ENCODE assay signal across 24 cellular contexts in genomic region chr9:133689151-133689763, GRCh38. TPM values are rescaled to one million over a fixed set of nuclear protein-coding genes. Genes with fewer than 3 reads are reported as not detected.
A peak's percentile ranks its signal among the peaks of the same experiment; 100 is the strongest.
DNase-seq lines count a peak whose midpoint lies in the region; ATAC-seq, FAIRE-seq and TF ChIP-seq lines count a peak whose summit lies in the region.
"Had no signal": no experiment of that assay in that cellular context is flagged by ENCODE, and none has a peak within 500 bp of the region (broad histone marks: within the 10 kb centered on the region; RNA-seq: fewer than 3 reads in every experiment).

No MANE protein-coding gene starts in this region.

- no peak overlapping the region for H3K9ac ChIP-seq in K562 (ENCODE audit: insufficient read depth in 1 of 2, low read depth in 2 of 2, low read length in 2 of 2)

- DNase-seq in left cardiac atrium (peak; percentile 4), right atrium auricular region (ENCODE audit: low spot score) (no peak), K562 (ENCODE audit: extremely low read depth in 1 of 4, low spot score in 3 of 4) (no peak), lower lobe of right lung (peak; percentile 25), spleen (peak; percentile 36), DMS153 (lab: John Stamatoyannopoulos, UW) (no peak)
- DNase-seq: CD4-positive, CD25-positive, alpha-beta regulatory T cell; GOT3; Karpas-422; MV-4-11; NCI-H1105 treated with DMSO at 0.1 percent for 48 hours; NCI-H2029 treated with DMSO at 0.1 percent for 48 hours; NCI-H226; NCI-H510A treated with DMSO at 0.1 percent for 48 hours; NCI-H774; NK-92 treated with Interleukin-12 subunit alpha and Interleukin-12 subunit beta, amount 100 ng/mL, for 24 hours had no signal

- H3K27me3 ChIP-seq in right atrium auricular region (no peaks in the 10 kb centered on the region), K562 (ENCODE audit: control insufficient read depth in 2 of 2, insufficient read depth in 2 of 2, low read length in 2 of 2) (peaks cover 19 to 90% of the 10 kb centered on the region in 2 experiments; a peak in 4 of 5 replicates), lower lobe of right lung (ENCODE audit: low read depth) (no peaks in the 10 kb centered on the region), spleen (replicated peaks in 1 of 7) (peaks cover 0 to 2% (median 0%) of the 10 kb centered on the region in 7 donors)

- H3K4me1 ChIP-seq in right atrium auricular region: peaks cover 0 to 7% of the 10 kb centered on the region in 2 donors
- H3K4me1 ChIP-seq in K562 (replicated peaks in 1 of 2; ENCODE audit: control insufficient read depth in 2 of 2, insufficient read depth in 2 of 2, low read length in 2 of 2): peaks cover 0 to 4% of the 10 kb centered on the region in 2 experiments; a peak in 2 of 5 replicates
- H3K4me1 ChIP-seq in lower lobe of right lung: peaks cover 13% of the 10 kb centered on the region
- peaks cover 0 to 7% (median 2%) of the 10 kb centered on the region in 6 donors for H3K4me1 ChIP-seq in spleen

- POLR2A ChIA-PET in K562 (lab: Yijun Ruan, JAX): interaction anchor here (0.6 kb wide), 1 partner anchor 13 kb away, joined by 4 read pairs; no protein-coding TSS in a partner anchor

- CTCF ChIA-PET in K562 (lab: Yijun Ruan, JAX; ENCODE audit: low intra/inter-chr PET ratio): no interaction called here

- ATAC-seq in left cardiac atrium: no peak
- ATAC-seq in K562: no peak
- no peak for ATAC-seq in lower lobe of right lung
- ATAC-seq in GM19351 (IDR thresholded peaks at IDR 0.05; ENCODE audit: unreplicated experiment): no peak
- ATAC-seq: HCT116 had no signal

- WGBS in K562 (ENCODE audit: insufficient coverage, low coverage, missing lambda C conversion rate): 2% methylated on average over 9 of the region's 10 CpGs
- WGBS in spleen, 5 donors: 80 to 89% (median 87%) methylated on average over 10 of the region's 10 CpGs

- FAIRE-seq in K562 (lab: Jason Lieb, UNC): no peak
- FAIRE-seq: GM12891 had no signal

- H3K36me3 ChIP-seq in right atrium auricular region (no peaks in the 10 kb centered on the region), K562 (ENCODE audit: control insufficient read depth, insufficient read depth, low read length) (no peaks in the 10 kb centered on the region), lower lobe of right lung (no peaks in the 10 kb centered on the region), spleen (peaks cover 0 to 3% (median 0%) of the 10 kb centered on the region in 6 donors)

- no peak overlapping the region for H3K4me3 ChIP-seq in right atrium auricular region
- no peak overlapping the region for H3K4me3 ChIP-seq in K562
- no peak overlapping the region for H3K4me3 ChIP-seq in lower lobe of right lung
- H3K4me3 ChIP-seq in spleen: no peak overlapping the region

- TF ChIP-seq CTCF in right atrium auricular region (IDR thresholded peaks at IDR 0.05) (no peak), K562 (IDR thresholded peaks at IDR 0.05 in 2 of 3, conservative IDR thresholded peaks at IDR 0.05 in 1 of 3; ENCODE audit: insufficient read depth in 2 of 3, low read depth in 1 of 3, low read length in 3 of 3) (no peak), lower lobe of right lung (IDR thresholded peaks at IDR 0.05) (no peak), spleen (IDR thresholded peaks at IDR 0.05 in 8 of 11, conservative IDR thresholded peaks at IDR 0.05 in 3 of 11) (no peak)

- in situ Hi-C loops in K562 (cut with MboI): no loop called here

- intact Hi-C loops in left cardiac atrium (cut with DNase I): no loop called here
- intact Hi-C loops in K562 (cut with micrococcal nuclease): no loop called here
- intact Hi-C loops in lower lobe of right lung (cut with DNase I): no loop called here
- intact Hi-C loops in spleen (cut with DNase I; ENCODE audit: low total_unique reads): no loop called here

- no peak overlapping the region for H3K27ac ChIP-seq in right atrium auricular region
- no peak overlapping the region for H3K27ac ChIP-seq in K562 (ENCODE audit: extremely low read depth, low read depth, low read length)
- no peak overlapping the region for H3K27ac ChIP-seq in lower lobe of right lung
- no peak overlapping the region for H3K27ac ChIP-seq in spleen
- H3K27ac ChIP-seq: RWPE1 had no signal

- H3K79me2 ChIP-seq in K562 (ENCODE audit: control insufficient read depth, insufficient read depth, low read length): no peaks in the 10 kb centered on the region

- no peak for TF ChIP-seq POLR2A in K562 (conservative IDR thresholded peaks at IDR 0.05)
- TF ChIP-seq POLR2A in spleen (IDR thresholded peaks at IDR 0.05): no peak

- H3K9me1 ChIP-seq in K562 (ENCODE audit: control insufficient read depth, insufficient read depth, low read length): no peaks in the 10 kb centered on the region

- no peak for TF ChIP-seq EP300 in K562 (IDR thresholded peaks at IDR 0.05; ENCODE audit: low read length)

- no TSS peak for BruUV-seq in K562 (replicated peaks; lab: Mats Ljungman, UMichigan)

- no peak overlapping the region for H3K4me2 ChIP-seq in K562 (ENCODE audit: insufficient read depth, low read length)

- no peak overlapping the region for H2AFZ ChIP-seq in K562 (ENCODE audit: low read depth, low read length)

- TF ChIP-seq RAD21 in K562 (CRISPR knock-in tag; conservative IDR thresholded peaks at IDR 0.05 in 1 of 2, IDR thresholded peaks at IDR 0.05 in 1 of 2): no peak

- H4K20me1 ChIP-seq in K562 (replicated peaks; ENCODE audit: control insufficient read depth, insufficient read depth, low read length): peaks cover 15% of the 10 kb centered on the region

- H3K9me3 ChIP-seq in right atrium auricular region (no peaks in the 10 kb centered on the region), K562 (replicated peaks; ENCODE audit: control insufficient read depth, insufficient read depth, low read depth, low read length) (no peaks in the 10 kb centered on the region), lower lobe of right lung (no peaks in the 10 kb centered on the region), spleen (no peaks in the 10 kb centered on the region)

TF ChIP-seq in K562, 482 proteins besides CTCF, POLR2A, EP300 and RAD21:
- TF ChIP-seq RBM25 (IDR thresholded peaks at IDR 0.05; ENCODE audit: low read depth, low read length, severe bottlenecking) (peak; percentile 94), HDAC2 (IDR thresholded peaks at IDR 0.05) (no peak), ZNF217 (CRISPR knock-in tag; IDR thresholded peaks at IDR 0.05) (no peak), YBX1 (IDR thresholded peaks at IDR 0.05) (no peak), ZFP36 (IDR thresholded peaks at IDR 0.05; ENCODE audit: low read depth, low read length, partially characterized antibody) (peak; percentile 76)

RNA-seq across cellular contexts. Expression of gene SARDH, which starts 48.9 kb away (rescaled TPM):
- 1 to 10 TPM in 1 of 2 donors, under 1 TPM in 1; 0.88 to 1.4 TPM for total RNA-seq in left cardiac atrium
- total RNA-seq in right atrium auricular region: under 1 TPM; 0.63 to 0.94 TPM
- 0.28 and 1.8 TPM in 2 replicates for total RNA-seq in K562 (2011; cell fraction: chromatin; rRNA removed; ENCODE audit: low replicate concordance)
- 0.39 and 1.3 TPM in 2 replicates for total RNA-seq in K562 (2011; cell fraction: nucleolus; rRNA removed)
- 0.15 TPM in 1 of 2 replicates, not detected in the other for total RNA-seq in K562 (2011; cell fraction: nucleoplasm; rRNA removed)
- not detected in 2 replicates for total RNA-seq in K562 (2014; rRNA removed)
- not detected in 2 replicates for total RNA-seq in K562 (2014; rRNA removed; fragmentation: Illumina TruSeq; extraction: Trizol)
- not detected in 2 replicates for total RNA-seq in K562 (2015; rRNA removed; fragmentation: Illumina TruSeq; extraction: Trizol)
- total RNA-seq in K562 (2021): 0.25 TPM in 1 of 2 replicates, not detected in the other
- polyA plus RNA-seq in K562 (2011; rRNA removed): 0.07 and 0.14 TPM in 2 replicates
- polyA plus RNA-seq in K562 (2011; cell fraction: cytosol; rRNA removed): 0.04 and 0.21 TPM in 2 replicates
- polyA plus RNA-seq in K562 (2011; cell fraction: nucleus; rRNA removed): 0.24 and 2.6 TPM in 2 replicates
- polyA plus RNA-seq in K562 (2012): 0.11 and 0.16 TPM in 2 replicates
- polyA plus RNA-seq in K562 (2014; fragmentation: Illumina TruSeq; extraction: Trizol): not detected in 2 replicates
- not detected for polyA plus RNA-seq in K562 (2014; fragmentation: Nextera tagmentation; extraction: Ambion mirVana)
- polyA plus RNA-seq in K562 (2014; rRNA removed): not detected in 2 replicates
- 0.11 TPM in 1 of 2 replicates, not detected in the other for polyA minus RNA-seq in K562 (2011; rRNA and poly(A)+ RNA removed)
- polyA minus RNA-seq in K562 (2011; cell fraction: cytosol; rRNA and poly(A)+ RNA removed): not detected in 2 replicates
- 0.11 and 0.54 TPM in 2 replicates for polyA minus RNA-seq in K562 (2011; cell fraction: nucleus; rRNA and poly(A)+ RNA removed)
- 3.4 TPM for total RNA-seq in lower lobe of right lung
- total RNA-seq in spleen: 1 to 10 TPM; 1.0 to 4.5 (median 3.1) TPM
- polyA plus RNA-seq in spleen: 1 to 10 TPM; 1.3 to 1.5 (median 1.5) TPM

RNA-seq across cellular contexts. Expression of gene DBH, which starts 53.1 kb away (rescaled TPM):
- total RNA-seq in left cardiac atrium (not detected), right atrium auricular region (not detected), K562 (2014; rRNA removed) (not detected in 2 replicates), K562 (2014; rRNA removed; fragmentation: Illumina TruSeq; extraction: Trizol) (not detected in 2 replicates), K562 (2015; rRNA removed; fragmentation: Illumina TruSeq; extraction: Trizol) (not detected in 2 replicates), K562 (2021) (not detected in 2 replicates), lower lobe of right lung (not detected), spleen (1 to 10 TPM in 1 of 7 donors, under 1 TPM in 4, not detected in 2; 0.27 to 1.2 (median 0.57) TPM)
- not detected in 2 replicates for total RNA-seq in K562 (2011; cell fraction: chromatin; rRNA removed; ENCODE audit: low replicate concordance)
- total RNA-seq in K562 (2011; cell fraction: nucleolus; rRNA removed): not detected in 2 replicates
- total RNA-seq in K562 (2011; cell fraction: nucleoplasm; rRNA removed): not detected in 2 replicates
- polyA plus RNA-seq in K562 (2011; rRNA removed) (not detected in 2 replicates), K562 (2014; fragmentation: Illumina TruSeq; extraction: Trizol) (not detected in 2 replicates), K562 (2014; fragmentation: Nextera tagmentation; extraction: Ambion mirVana) (not detected), K562 (2014; rRNA removed) (not detected in 2 replicates), spleen (under 1 TPM; 0.03 to 0.26 (median 0.16) TPM)
- polyA plus RNA-seq in K562 (2011; cell fraction: cytosol; rRNA removed): not detected in 2 replicates
- not detected in 2 replicates for polyA plus RNA-seq in K562 (2011; cell fraction: nucleus; rRNA removed)
- polyA plus RNA-seq in K562 (2012): not detected in 2 replicates
- polyA minus RNA-seq in K562 (2011; rRNA and poly(A)+ RNA removed): not detected in 2 replicates
- not detected in 2 replicates for polyA minus RNA-seq in K562 (2011; cell fraction: cytosol; rRNA and poly(A)+ RNA removed)
- polyA minus RNA-seq in K562 (2011; cell fraction: nucleus; rRNA and poly(A)+ RNA removed): not detected in 2 replicates
- total RNA-seq: G401, M059J had no signal
- polyA plus RNA-seq: BJ; CD4-positive, CD25-positive, alpha-beta regulatory T cell; IgD-negative memory B cell had no signal

Comparison
In these comparisons a context has a peak if more than half of its experiments do, and no peak if none do; other contexts are left out.
1. DNase-seq: peak in left cardiac atrium (single experiment), lower lobe of right lung (single experiment) and spleen (single experiment); none in right atrium auricular region (single experiment), K562 (0 of 4) and DMS153 (single experiment).